8 cellular contexts compared by ENCODE assay signal in the genomic region with DNA sequence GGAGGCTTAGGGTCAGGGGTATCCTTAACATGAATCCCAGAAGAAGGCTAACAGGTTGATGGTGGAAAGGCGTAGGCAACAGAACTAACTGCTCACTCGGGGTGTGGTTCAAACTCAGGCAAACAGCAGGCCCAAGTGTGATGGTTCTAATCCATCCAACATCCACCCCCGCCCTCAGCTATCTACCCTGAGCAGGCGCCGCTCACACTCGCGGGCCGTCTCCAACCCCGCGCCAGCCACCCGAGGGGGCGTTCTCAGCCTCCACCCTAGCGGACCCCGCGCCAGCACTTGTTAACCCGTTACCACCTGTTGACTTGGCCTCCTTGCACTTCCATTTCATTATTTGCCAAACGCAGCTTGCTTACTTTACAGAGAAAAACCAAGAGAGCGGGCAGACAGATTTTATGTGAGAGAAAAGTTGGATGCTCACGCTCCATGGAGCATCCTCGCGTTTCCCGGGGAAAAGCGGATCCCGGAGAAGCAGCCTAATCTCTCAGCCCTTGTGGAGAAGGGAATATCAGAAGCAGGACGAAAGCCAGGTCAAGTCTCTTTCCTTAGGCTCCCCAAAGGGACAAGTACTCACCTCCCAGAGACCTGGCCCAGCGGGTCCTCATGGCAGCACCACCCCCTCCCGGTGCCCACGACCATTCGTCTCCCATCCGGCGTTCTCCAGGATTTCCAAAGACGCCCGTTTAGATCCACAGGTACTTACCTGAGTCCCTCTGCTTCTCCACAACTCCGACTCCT. TPM values are rescaled to one million over a fixed set of nuclear protein-coding genes. Genes with fewer than 3 reads are reported as not detected.
DNase-seq lines count a peak whose midpoint lies in the region; ATAC-seq and TF ChIP-seq lines count a peak whose summit lies in the region.

No MANE protein-coding gene starts in this region.

- H3K9me3 ChIP-seq in stomach: no peaks in the 10 kb centered on the region

- in situ Hi-C loops in astrocyte of the spinal cord (cut with HindIII; ENCODE audit: low sequenced_read_pairs): no loop called here

- peak overlapping the region in 2 of 5 donors; percentile 21 to 70 for H3K27ac ChIP-seq in stomach

- H3K27ac Mint-ChIP-seq in activated T-cell treated with anti-CD3 and anti-CD28 coated beads, Interleukin-2, amount 50 U/mL, for 72 hours: no peak overlapping the region

- H3K4me1 Mint-ChIP-seq in activated T-cell treated with anti-CD3 and anti-CD28 coated beads, Interleukin-2, amount 50 U/mL, for 72 hours (ENCODE audit: low read depth): peaks cover 25% of the 10 kb centered on the region

- intact Hi-C loops in stomach (cut with DNase I; ENCODE audit: low total_unique reads): no loop called here

- H3K4me3 ChIP-seq in astrocyte of the spinal cord (ENCODE audit: low read depth, low read length): peak overlapping the region; percentile 66
- peak overlapping the region; percentile 50 to 71 (median 62) for H3K4me3 ChIP-seq in stomach

- H3K36me3 Mint-ChIP-seq in activated T-cell treated with anti-CD3 and anti-CD28 coated beads, Interleukin-2, amount 50 U/mL, for 72 hours (ENCODE audit: insufficient read depth in 2 of 2): peaks cover 0 to 2% of the 10 kb centered on the region in 2 donors

- H3K4me3 Mint-ChIP-seq in activated T-cell treated with anti-CD3 and anti-CD28 coated beads, Interleukin-2, amount 50 U/mL, for 72 hours: peak overlapping the region; percentile 75 to 86

- ATAC-seq in activated T-cell treated with anti-CD3 and anti-CD28 coated beads, Interleukin-2, amount 50 U/mL, for 72 hours (replicated peaks in 1 of 2): peak in 1 of 2 donors; percentile 32
- ATAC-seq in HG03095 (IDR thresholded peaks at IDR 0.05; ENCODE audit: unreplicated experiment) (no peak), GM18909 (IDR thresholded peaks at IDR 0.05; ENCODE audit: poor library complexity, unreplicated experiment) (no peak)

- H3K27me3 Mint-ChIP-seq in activated T-cell treated with anti-CD3 and anti-CD28 coated beads, Interleukin-2, amount 50 U/mL, for 72 hours (ENCODE audit: low read depth): peaks cover 57% of the 10 kb centered on the region

- H3K36me3 ChIP-seq in stomach: no peaks in the 10 kb centered on the region

- peaks cover 15 to 25% (median 19%) of the 10 kb centered on the region in 4 donors for H3K4me1 ChIP-seq in stomach

- no peak for TF ChIP-seq EP300 in stomach (IDR thresholded peaks at IDR 0.05)

- peaks cover 0 to 60% (median 40%) of the 10 kb centered on the region in 3 donors for H3K27me3 ChIP-seq in stomach

- TF ChIP-seq CTCF in astrocyte of the spinal cord (IDR thresholded peaks at IDR 0.05; ENCODE audit: low read depth, low read length) (no peak), stomach (IDR thresholded peaks at IDR 0.05) (no peak)

- no peaks in the 10 kb centered on the region for H3K9me3 Mint-ChIP-seq in activated T-cell treated with anti-CD3 and anti-CD28 coated beads, Interleukin-2, amount 50 U/mL, for 72 hours

- peak in 1 of 2 donors; percentile 21 for DNase-seq in activated T-cell treated with anti-CD3 and anti-CD28 coated beads, Interleukin-2, amount 50 U/mL, for 72 hours
- no peak for DNase-seq in activated T-cell treated with anti-CD3 and anti-CD28 coated beads, Interleukin-2, amount 50 U/mL, for 1 hour
- no peak for DNase-seq in astrocyte of the spinal cord (ENCODE audit: low read depth, low spot score)
- DNase-seq in iPS-NIHi7 (ENCODE audit: extremely low spot score): peak; percentile 29
- no peak for DNase-seq in stomach
- DNase-seq in SHP77 (lab: John Stamatoyannopoulos, UW): no peak

- WGBS in stomach, 5 donors: 5 to 10% (median 8%) methylated on average over 18 to 34 of the region's 34 CpGs

- TF ChIP-seq POLR2A in stomach (IDR thresholded peaks at IDR 0.05): no peak

RNA-seq across cellular contexts. Expression of a gene that starts 0.8 kb away (rescaled TPM):
- total RNA-seq in activated T-cell treated with anti-CD3 and anti-CD28 coated beads, Interleukin-2, amount 50 U/mL, for 72 hours: under 1 TPM; 0.37 to 0.86 TPM
- 100 to 1,000 TPM in 1 of 5 donors, 10 to 100 TPM in 1, under 1 TPM in 1, not detected in 2; 0.58 to 152 (median 20.0) TPM for total RNA-seq in stomach
- 1 to 10 TPM; 3.1 to 6.6 (median 4.9) TPM for polyA plus RNA-seq in stomach

RNA-seq across cellular contexts. Expression of a gene that starts 58.5 kb away (rescaled TPM):
- not detected for total RNA-seq in activated T-cell treated with anti-CD3 and anti-CD28 coated beads, Interleukin-2, amount 50 U/mL, for 72 hours
- 10 to 100 TPM in 3 of 5 donors, 1 to 10 TPM in 1, under 1 TPM in 1; 0.58 to 73.8 (median 10.1) TPM for total RNA-seq in stomach
- 1 to 10 TPM in 2 of 3 donors, under 1 TPM in 1; 0.93 to 3.8 (median 3.7) TPM for polyA plus RNA-seq in stomach
